Comparison of ENCODE assay signal across 13 cellular contexts in the genomic region with DNA sequence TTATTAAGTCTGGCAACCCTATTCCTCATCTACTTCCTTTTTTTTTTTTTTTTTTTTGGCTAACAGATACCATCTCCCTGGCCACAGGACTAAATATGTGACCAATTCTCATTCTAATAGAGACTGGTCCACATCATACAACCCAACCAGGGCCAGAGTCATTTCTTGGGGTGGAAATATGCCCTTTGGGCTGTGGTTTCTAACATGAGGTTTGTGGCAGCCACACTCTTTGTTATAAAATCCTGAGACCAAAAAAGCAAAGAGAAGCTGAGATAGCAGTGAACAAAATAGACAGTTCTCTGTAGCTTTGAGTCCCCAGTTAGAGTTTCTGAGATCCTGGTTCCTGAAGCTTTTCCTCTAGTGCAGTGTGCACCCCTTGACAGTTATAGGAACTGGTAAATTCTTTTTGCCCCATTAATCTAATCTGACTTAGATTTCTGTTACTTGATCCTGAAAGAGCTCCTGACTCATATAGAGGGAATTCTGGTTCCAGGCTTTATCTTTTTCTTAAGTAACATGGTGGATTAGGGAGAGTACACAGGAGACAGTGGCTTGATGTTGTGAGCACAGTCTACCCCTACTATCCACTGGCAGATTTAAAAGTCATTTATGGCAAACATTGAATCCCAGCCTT.
DNase-seq lines count a peak whose midpoint lies in the region; TF ChIP-seq lines count a peak whose summit lies in the region.
"Had no signal": no experiment of that assay in that cellular context is flagged by ENCODE, and none has a peak within 500 bp of the region (broad histone marks: within the 10 kb centered on the region; RNA-seq: fewer than 3 reads in every experiment).

No MANE protein-coding gene starts in this region.

- H3K4me3 ChIP-seq in thyroid gland (replicated peaks in 1 of 3) (no peak overlapping the region), MM.1S (ENCODE audit: low read length) (no peak overlapping the region)

- no peak overlapping the region for H3K4me2 ChIP-seq in MM.1S (ENCODE audit: low read depth, low read length)

- H3K4me1 ChIP-seq in thyroid gland, result no peaks in the 10 kb centered on the region
- no peaks in the 10 kb centered on the region for H3K4me1 ChIP-seq in MM.1S (ENCODE audit: low read length)

- H3K27ac ChIP-seq in thyroid gland, result no peak overlapping the region
- H3K27ac ChIP-seq in MM.1S (ENCODE audit: low read length), result no peak overlapping the region

- TF ChIP-seq CTCF in thyroid gland (IDR thresholded peaks at IDR 0.05) (no peak), MM.1S (IDR thresholded peaks at IDR 0.05; ENCODE audit: low read length) (no peak)

- H3K9me3 ChIP-seq in thyroid gland (no peaks in the 10 kb centered on the region), MM.1S (replicated peaks; ENCODE audit: insufficient read depth, low read length) (no peaks in the 10 kb centered on the region)

- H3K27me3 ChIP-seq in thyroid gland, result no peaks in the 10 kb centered on the region
- no peaks in the 10 kb centered on the region for H3K27me3 ChIP-seq in MM.1S (replicated peaks; ENCODE audit: insufficient read depth, low read length)

- H3F3A ChIP-seq in MM.1S (ENCODE audit: insufficient read depth, low read length), result no peaks in the 10 kb centered on the region

- H4K20me1 ChIP-seq in MM.1S (ENCODE audit: insufficient read depth, low read length), result no peaks in the 10 kb centered on the region

- DNase-seq in AG08395 (ENCODE audit: low spot score), result peak; percentile 49
- peak; percentile 59 for DNase-seq in HT1080 (ENCODE audit: low read depth)
- DNase-seq in amniotic stem cell (lab: John Stamatoyannopoulos, UW), result peak; percentile 24
- DNase-seq in hepatic stellate cell (ENCODE audit: low spot score), result peak; percentile 10
- DNase-seq in islet precursor cell, result no peak
- no peak for DNase-seq in thyroid gland
- DNase-seq in MM.1S, result no peak
- no peak for DNase-seq in DMS153 (lab: John Stamatoyannopoulos, UW)
- DNase-seq: DMS 273 treated with DMSO at 0.1 percent for 48 hours, head of caudate nucleus, left ventricle myocardium superior, NCI-H446 treated with DMSO at 0.1 percent for 48 hours, nucleus accumbens had no signal

- H3K9me2 ChIP-seq in MM.1S (replicated peaks; ENCODE audit: insufficient read depth, low read length), result no peaks in the 10 kb centered on the region

- no peaks in the 10 kb centered on the region for H3K36me3 ChIP-seq in thyroid gland
- H3K36me3 ChIP-seq in MM.1S (replicated peaks; ENCODE audit: insufficient read depth, low read length), result no peaks in the 10 kb centered on the region

- no peak for TF ChIP-seq POLR2A in thyroid gland (IDR thresholded peaks at IDR 0.05)

- intact Hi-C loops in thyroid gland (cut with DNase I), result no loop called here

- no peak overlapping the region for H3K9ac ChIP-seq in MM.1S (ENCODE audit: low read length)

- no peak overlapping the region for H2AFZ ChIP-seq in MM.1S (ENCODE audit: low read length)

- H3K79me2 ChIP-seq in MM.1S (ENCODE audit: low read length), result no peaks in the 10 kb centered on the region

Comparison
In these comparisons a context has a peak if more than half of its experiments do, and no peak if none do; other contexts are left out.
1. DNase-seq: peak in AG08395 (single experiment), HT1080 (single experiment), amniotic stem cell (single experiment) and hepatic stellate cell (single experiment); none in islet precursor cell (single experiment), thyroid gland (0 of 2), MM.1S (single experiment) and DMS153 (single experiment).